3 cellular contexts compared by ENCODE assay signal in genomic region chr1:224769987-224770693, GRCh38.
A peak's percentile ranks its signal among the peaks of the same experiment; 100 is the strongest.
TF ChIP-seq lines count a peak whose summit lies in the region.

No MANE protein-coding gene starts in this region.

TF ChIP-seq in HEK293, 187 proteins besides CTCF, POLR2A, EP300 and RAD21 (continued from another document and continues in another):
- TF ChIP-seq ZNF169 (tag by site-specific recombination; IDR thresholded peaks at IDR 0.05) (no peak), PRDM6 (tag by site-specific recombination; IDR thresholded peaks at IDR 0.05) (peak; percentile 36; the same call in 1 of the 2 replicates), ZFHX2 (tag by site-specific recombination; conservative IDR thresholded peaks at IDR 0.05) (no peak), ZNF561 (tag by site-specific recombination; IDR thresholded peaks at IDR 0.05; ENCODE audit: borderline replicate concordance) (no peak), SP7 (tag by site-specific recombination; IDR thresholded peaks at IDR 0.05) (peak; percentile 39), ZNF221 (tag by site-specific recombination; IDR thresholded peaks at IDR 0.05; ENCODE audit: borderline replicate concordance) (no peak), ZNF600 (tag by site-specific recombination; IDR thresholded peaks at IDR 0.05) (peak; percentile 46), ZEB2 (tag by site-specific recombination; IDR thresholded peaks at IDR 0.05) (peak; percentile 37; the same call in 1 of the 2 replicates)
- TF ChIP-seq, protein P1, sequence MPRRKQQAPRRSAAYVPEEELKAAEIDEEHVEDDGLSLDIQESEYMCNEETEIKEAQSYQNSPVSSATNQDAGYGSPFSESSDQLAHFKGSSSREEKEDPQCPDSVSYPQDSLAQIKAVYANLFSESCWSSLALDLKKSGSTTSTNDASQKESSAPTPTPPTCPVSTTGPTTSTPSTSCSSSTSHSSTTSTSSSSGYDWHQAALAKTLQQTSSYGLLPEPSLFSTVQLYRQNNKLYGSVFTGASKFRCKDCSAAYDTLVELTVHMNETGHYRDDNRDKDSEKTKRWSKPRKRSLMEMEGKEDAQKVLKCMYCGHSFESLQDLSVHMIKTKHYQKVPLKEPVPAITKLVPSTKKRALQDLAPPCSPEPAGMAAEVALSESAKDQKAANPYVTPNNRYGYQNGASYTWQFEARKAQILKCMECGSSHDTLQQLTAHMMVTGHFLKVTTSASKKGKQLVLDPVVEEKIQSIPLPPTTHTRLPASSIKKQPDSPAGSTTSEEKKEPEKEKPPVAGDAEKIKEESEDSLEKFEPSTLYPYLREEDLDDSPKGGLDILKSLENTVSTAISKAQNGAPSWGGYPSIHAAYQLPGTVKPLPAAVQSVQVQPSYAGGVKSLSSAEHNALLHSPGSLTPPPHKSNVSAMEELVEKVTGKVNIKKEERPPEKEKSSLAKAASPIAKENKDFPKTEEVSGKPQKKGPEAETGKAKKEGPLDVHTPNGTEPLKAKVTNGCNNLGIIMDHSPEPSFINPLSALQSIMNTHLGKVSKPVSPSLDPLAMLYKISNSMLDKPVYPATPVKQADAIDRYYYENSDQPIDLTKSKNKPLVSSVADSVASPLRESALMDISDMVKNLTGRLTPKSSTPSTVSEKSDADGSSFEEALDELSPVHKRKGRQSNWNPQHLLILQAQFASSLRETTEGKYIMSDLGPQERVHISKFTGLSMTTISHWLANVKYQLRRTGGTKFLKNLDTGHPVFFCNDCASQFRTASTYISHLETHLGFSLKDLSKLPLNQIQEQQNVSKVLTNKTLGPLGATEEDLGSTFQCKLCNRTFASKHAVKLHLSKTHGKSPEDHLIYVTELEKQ (tag by site-specific recombination; IDR thresholded peaks at IDR 0.05; ENCODE audit: borderline replicate concordance) = peak; percentile 16; the same call in 1 of the 2 replicates

TF ChIP-seq in K562, 482 proteins besides CTCF, POLR2A, EP300 and RAD21 (continued from another document and continues in another):
- TF ChIP-seq, protein P2, sequence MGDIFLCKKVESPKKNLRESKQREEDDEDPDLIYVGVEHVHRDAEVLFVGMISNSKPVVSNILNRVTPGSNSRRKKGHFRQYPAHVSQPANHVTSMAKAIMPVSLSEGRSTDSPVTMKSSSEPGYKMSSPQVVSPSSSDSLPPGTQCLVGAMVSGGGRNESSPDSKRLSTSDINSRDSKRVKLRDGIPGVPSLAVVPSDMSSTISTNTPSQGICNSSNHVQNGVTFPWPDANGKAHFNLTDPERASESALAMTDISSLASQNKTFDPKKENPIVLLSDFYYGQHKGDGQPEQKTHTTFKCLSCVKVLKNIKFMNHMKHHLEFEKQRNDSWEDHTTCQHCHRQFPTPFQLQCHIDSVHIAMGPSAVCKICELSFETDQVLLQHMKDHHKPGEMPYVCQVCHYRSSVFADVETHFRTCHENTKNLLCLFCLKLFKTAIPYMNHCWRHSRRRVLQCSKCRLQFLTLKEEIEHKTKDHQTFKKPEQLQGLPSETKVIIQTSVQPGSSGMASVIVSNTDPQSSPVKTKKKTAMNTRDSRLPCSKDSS (IDR thresholded peaks at IDR 0.05; ENCODE audit: low read depth, partially characterized antibody) = no peak
- no peak for TF ChIP-seq MAFF (IDR thresholded peaks at IDR 0.05; ENCODE audit: low read length)
- peak; percentile 69 for TF ChIP-seq ATF3 (IDR thresholded peaks at IDR 0.05)
- TF ChIP-seq ATF3 (CRISPR knock-in tag; conservative IDR thresholded peaks at IDR 0.05) = no peak
- TF ChIP-seq SMAD1 (IDR thresholded peaks at IDR 0.05; ENCODE audit: low read depth, low read length, partially characterized antibody) = peak; percentile 32
- TF ChIP-seq BRCA1 (IDR thresholded peaks at IDR 0.05) = no peak
- TF ChIP-seq BRCA1 (CRISPR knock-in tag; IDR thresholded peaks at IDR 0.05) = no peak
- no peak for TF ChIP-seq HDAC2 (IDR thresholded peaks at IDR 0.05)
- no peak for TF ChIP-seq ZNF584 (CRISPR knock-in tag; IDR thresholded peaks at IDR 0.05; ENCODE audit: low read depth)
- no peak for TF ChIP-seq CEBPG (CRISPR knock-in tag; IDR thresholded peaks at IDR 0.05)
- TF ChIP-seq CEBPG (tag; conservative IDR thresholded peaks at IDR 0.05 in 1 of 2, IDR thresholded peaks at IDR 0.05 in 1 of 2) = no peak
- no peak for TF ChIP-seq SIN3A (IDR thresholded peaks at IDR 0.05; ENCODE audit: borderline replicate concordance in 2 of 2, control insufficient read depth in 1 of 2, low read depth in 2 of 2, low read length in 2 of 2)
- TF ChIP-seq HDAC8 (tag; IDR thresholded peaks at IDR 0.05) = no peak
- no peak for TF ChIP-seq CREB3 (tag; conservative IDR thresholded peaks at IDR 0.05; ENCODE audit: low read depth)
- peak; percentile 76; the same call in 1 of the 2 replicates for TF ChIP-seq JUND (IDR thresholded peaks at IDR 0.05; ENCODE audit: borderline replicate concordance, low read depth, low read length)
- TF ChIP-seq JUND (tag; IDR thresholded peaks at IDR 0.05; ENCODE audit: borderline replicate concordance, low read depth, low read length) = peak; percentile 73; the same call in 2 of the 3 replicates
- no peak for TF ChIP-seq ETV1 (tag; conservative IDR thresholded peaks at IDR 0.05; ENCODE audit: low read depth)
- TF ChIP-seq RFX7 (CRISPR knock-in tag; IDR thresholded peaks at IDR 0.05) = no peak
- TF ChIP-seq FOSL1 (tag; conservative IDR thresholded peaks at IDR 0.05) = peak; percentile 89
- TF ChIP-seq ETV6 (IDR thresholded peaks at IDR 0.05; ENCODE audit: borderline replicate concordance in 1 of 2, low read depth in 2 of 2, low read length in 1 of 2) = no peak
- no peak for TF ChIP-seq ETV6 (CRISPR knock-in tag; IDR thresholded peaks at IDR 0.05; ENCODE audit: borderline replicate concordance)
- no peak for TF ChIP-seq ZNF436 (CRISPR knock-in tag; IDR thresholded peaks at IDR 0.05)
- TF ChIP-seq KLF16 (IDR thresholded peaks at IDR 0.05) = no peak
- no peak for TF ChIP-seq MTA1 (IDR thresholded peaks at IDR 0.05; ENCODE audit: borderline replicate concordance)
- TF ChIP-seq ZBTB49 (CRISPR knock-in tag; IDR thresholded peaks at IDR 0.05; ENCODE audit: borderline replicate concordance) = no peak

TF ChIP-seq in HepG2, 621 proteins besides CTCF, POLR2A, EP300 and RAD21 (continued from another document):
- TF ChIP-seq ZNF234 (CRISPR knock-in tag; conservative IDR thresholded peaks at IDR 0.05) (no peak), TEAD3 (CRISPR knock-in tag; optimal IDR thresholded peaks at IDR 0.05; ENCODE audit: borderline replicate concordance) (peak; percentile 30), ZNF737 (CRISPR knock-in tag; IDR thresholded peaks at IDR 0.05; ENCODE audit: borderline replicate concordance) (no peak), ZNF484 (CRISPR knock-in tag; IDR thresholded peaks at IDR 0.05; ENCODE audit: borderline replicate concordance, low read depth) (no peak)
- TF ChIP-seq, protein P3, sequence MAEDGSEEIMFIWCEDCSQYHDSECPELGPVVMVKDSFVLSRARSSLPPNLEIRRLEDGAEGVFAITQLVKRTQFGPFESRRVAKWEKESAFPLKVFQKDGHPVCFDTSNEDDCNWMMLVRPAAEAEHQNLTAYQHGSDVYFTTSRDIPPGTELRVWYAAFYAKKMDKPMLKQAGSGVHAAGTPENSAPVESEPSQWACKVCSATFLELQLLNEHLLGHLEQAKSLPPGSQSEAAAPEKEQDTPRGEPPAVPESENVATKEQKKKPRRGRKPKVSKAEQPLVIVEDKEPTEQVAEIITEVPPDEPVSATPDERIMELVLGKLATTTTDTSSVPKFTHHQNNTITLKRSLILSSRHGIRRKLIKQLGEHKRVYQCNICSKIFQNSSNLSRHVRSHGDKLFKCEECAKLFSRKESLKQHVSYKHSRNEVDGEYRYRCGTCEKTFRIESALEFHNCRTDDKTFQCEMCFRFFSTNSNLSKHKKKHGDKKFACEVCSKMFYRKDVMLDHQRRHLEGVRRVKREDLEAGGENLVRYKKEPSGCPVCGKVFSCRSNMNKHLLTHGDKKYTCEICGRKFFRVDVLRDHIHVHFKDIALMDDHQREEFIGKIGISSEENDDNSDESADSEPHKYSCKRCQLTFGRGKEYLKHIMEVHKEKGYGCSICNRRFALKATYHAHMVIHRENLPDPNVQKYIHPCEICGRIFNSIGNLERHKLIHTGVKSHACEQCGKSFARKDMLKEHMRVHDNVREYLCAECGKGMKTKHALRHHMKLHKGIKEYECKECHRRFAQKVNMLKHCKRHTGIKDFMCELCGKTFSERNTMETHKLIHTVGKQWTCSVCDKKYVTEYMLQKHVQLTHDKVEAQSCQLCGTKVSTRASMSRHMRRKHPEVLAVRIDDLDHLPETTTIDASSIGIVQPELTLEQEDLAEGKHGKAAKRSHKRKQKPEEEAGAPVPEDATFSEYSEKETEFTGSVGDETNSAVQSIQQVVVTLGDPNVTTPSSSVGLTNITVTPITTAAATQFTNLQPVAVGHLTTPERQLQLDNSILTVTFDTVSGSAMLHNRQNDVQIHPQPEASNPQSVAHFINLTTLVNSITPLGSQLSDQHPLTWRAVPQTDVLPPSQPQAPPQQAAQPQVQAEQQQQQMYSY (CRISPR knock-in tag; IDR thresholded peaks at IDR 0.05) = no peak
- TF ChIP-seq, protein P4, sequence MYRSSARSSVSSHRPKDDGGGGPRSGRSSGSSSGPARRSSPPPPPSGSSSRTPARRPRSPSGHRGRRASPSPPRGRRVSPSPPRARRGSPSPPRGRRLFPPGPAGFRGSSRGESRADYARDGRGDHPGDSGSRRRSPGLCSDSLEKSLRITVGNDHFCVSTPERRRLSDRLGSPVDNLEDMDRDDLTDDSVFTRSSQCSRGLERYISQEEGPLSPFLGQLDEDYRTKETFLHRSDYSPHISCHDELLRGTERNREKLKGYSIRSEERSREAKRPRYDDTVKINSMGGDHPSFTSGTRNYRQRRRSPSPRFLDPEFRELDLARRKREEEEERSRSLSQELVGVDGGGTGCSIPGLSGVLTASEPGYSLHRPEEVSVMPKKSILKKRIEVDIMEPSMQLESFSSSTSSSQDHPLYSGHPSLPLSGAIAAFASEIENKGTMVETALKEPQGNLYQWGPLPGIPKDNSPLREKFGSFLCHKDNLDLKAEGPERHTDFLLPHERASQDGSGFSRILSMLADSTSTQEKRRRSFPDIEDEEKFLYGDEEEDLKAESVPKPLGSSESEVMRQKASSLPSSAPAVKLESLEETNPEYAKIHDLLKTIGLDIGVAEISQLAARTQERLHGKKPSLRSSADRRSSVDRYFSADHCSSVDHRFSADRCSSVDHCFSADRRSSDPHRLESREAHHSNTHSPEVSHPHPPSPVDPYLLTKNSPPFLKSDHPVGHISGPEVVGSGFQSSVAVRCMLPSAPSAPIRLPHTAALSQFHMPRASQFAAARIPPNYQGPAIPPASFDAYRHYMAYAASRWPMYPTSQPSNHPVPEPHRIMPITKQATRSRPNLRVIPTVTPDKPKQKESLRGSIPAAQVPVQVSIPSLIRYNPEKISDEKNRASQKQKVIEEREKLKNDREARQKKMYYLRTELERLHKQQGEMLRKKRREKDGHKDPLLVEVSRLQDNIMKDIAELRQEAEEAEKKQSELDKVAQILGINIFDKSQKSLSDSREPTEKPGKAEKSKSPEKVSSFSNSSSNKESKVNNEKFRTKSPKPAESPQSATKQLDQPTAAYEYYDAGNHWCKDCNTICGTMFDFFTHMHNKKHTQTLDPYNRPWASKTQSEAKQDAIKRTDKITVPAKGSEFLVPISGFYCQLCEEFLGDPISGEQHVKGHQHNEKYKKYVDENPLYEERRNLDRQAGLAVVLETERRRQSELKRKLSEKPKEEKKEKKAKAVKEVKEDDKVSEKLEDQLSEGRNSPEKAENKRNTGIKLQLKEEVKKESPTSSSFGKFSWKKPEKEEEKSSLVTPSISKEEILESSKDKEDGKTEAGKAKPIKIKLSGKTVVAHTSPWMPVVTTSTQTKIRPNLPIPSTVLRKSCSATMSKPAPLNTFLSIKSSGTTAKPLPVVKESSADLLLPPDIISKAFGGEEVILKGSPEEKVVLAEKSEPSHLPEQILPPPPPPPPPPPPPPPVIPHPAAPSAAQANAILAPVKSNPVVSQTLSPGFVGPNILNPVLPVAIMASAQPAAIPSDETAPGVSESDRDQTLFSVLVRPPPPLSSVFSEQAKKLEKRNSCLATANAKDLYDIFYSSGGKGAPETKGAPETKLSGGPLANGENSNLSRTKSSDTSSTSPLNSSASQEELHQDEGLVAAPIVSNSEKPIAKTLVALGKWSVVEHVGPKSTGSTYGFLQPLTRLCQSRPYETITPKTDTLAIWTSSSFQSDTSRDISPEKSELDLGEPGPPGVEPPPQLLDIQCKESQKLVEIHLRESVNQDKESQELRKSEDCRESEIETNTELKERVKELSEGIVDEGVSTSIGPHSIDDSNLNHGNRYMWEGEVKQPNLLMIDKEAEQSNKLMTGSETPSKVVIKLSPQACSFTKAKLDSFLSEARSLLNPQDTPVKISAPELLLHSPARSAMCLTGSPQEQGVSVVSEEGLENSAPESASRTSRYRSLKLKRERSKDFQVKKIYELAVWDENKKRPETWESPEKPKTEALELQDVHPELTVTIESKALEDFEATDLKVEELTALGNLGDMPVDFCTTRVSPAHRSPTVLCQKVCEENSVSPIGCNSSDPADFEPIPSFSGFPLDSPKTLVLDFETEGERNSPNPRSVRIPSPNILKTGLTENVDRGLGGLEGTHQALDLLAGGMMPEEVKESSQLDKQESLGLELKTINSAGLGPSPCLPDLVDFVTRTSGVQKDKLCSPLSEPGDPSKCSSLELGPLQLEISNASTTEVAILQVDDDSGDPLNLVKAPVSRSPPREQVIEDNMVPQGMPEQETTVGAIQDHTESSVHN (CRISPR knock-in tag; IDR thresholded peaks at IDR 0.05) = no peak
